ENCODE assay signal across 20 cellular contexts in the genomic region with DNA sequence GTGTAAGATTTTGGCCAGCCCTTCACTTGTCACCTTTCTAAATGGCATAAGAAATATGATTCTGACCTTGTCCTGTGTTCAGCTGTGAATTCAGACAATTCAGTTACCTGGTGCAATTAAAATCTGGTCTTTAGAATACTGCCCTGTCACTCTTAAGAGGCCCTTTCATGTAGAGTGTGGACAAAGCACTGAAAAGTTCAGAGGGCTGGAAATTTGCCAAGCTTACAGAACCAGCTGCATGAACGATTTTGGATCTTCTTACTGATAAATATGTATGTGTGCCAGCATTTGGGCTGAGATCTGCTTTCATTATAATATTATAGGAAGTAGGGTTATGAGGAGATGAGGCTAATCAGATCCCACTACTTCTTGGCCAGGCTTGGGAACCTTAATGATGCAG.
DNase-seq lines count a peak whose midpoint lies in the region; ATAC-seq and TF ChIP-seq lines count a peak whose summit lies in the region.
"Had no signal": no experiment of that assay in that cellular context is flagged by ENCODE, and none has a peak within 500 bp of the region (broad histone marks: within the 10 kb centered on the region; RNA-seq: fewer than 3 reads in every experiment).

No MANE protein-coding gene starts in this region.

- no peak overlapping the region for H3K4me3 Mint-ChIP-seq in MCF 10A (ENCODE audit: unreplicated experiment)
- H3K4me3 Mint-ChIP-seq in progenitor cell of endocrine pancreas (ENCODE audit: low read depth) = no peak overlapping the region
- H3K4me3 Mint-ChIP-seq: activated naive CD8-positive, alpha-beta T cell treated with anti-CD3 and anti-CD28 coated beads, Interleukin-2, amount 50 U/mL, for 24 hours; CD4-positive, alpha-beta T cell; neural progenitor cell; stimulated activated naive CD8-positive, alpha-beta T cell treated with anti-CD3 and anti-CD28 coated beads, Interleukin-15, Interleukin-2, amounts not matched to agents 100 ng/mL and 50 ng/mL, for 24 hours had no signal

- H3K27me3 ChIP-seq in breast epithelium (no peaks in the 10 kb centered on the region), foreskin keratinocyte (no peaks in the 10 kb centered on the region)
- H3K27me3 ChIP-seq: neural progenitor cell, vagina had no signal

- no TSS peak for BruUV-seq in MCF 10A (replicated peaks; lab: Mats Ljungman, UMichigan)

- in situ Hi-C loops in ACHN (cut with HindIII; ENCODE audit: low pct_ligation_motif_present, low pct_unique_long_range_greater_than_20kb, low sequenced_read_pairs) = no loop called here

- CTCF ChIA-PET in MCF 10A (lab: Yijun Ruan, JAX) = interaction anchor here (0.6 to 1.1 kb wide), 3 partner anchors 50 to 87 kb away, joined by 3 read pairs; no protein-coding TSS in a partner anchor

- TF ChIP-seq POLR2A in breast epithelium (IDR thresholded peaks at IDR 0.05) = no peak

- H3K27ac ChIP-seq in breast epithelium (peak overlapping the region in 1 of 2 donors; percentile 49), foreskin keratinocyte (peak overlapping the region; percentile 99), coronary artery (no peak overlapping the region)
- H3K27ac ChIP-seq: heart right ventricle, neural progenitor cell, vagina had no signal

- no peaks in the 10 kb centered on the region for H3K9me3 ChIP-seq in breast epithelium
- H3K9me3 ChIP-seq: vagina had no signal

- H3K36me3 Mint-ChIP-seq in MCF 10A (ENCODE audit: insufficient read depth, unreplicated experiment) (no peaks in the 10 kb centered on the region), progenitor cell of endocrine pancreas (ENCODE audit: insufficient read depth) (peaks cover 2% of the 10 kb centered on the region)
- H3K36me3 Mint-ChIP-seq: neural progenitor cell had no signal

- H3K27me3 Mint-ChIP-seq in MCF 10A (ENCODE audit: insufficient read depth, unreplicated experiment) (no peaks in the 10 kb centered on the region), progenitor cell of endocrine pancreas (no peaks in the 10 kb centered on the region)

- ATAC-seq in foreskin keratinocyte = no peak
- ATAC-seq in GM21619 (IDR thresholded peaks at IDR 0.05; ENCODE audit: unreplicated experiment) = no peak
- ATAC-seq: activated CD4-positive, CD25-positive, alpha-beta regulatory T cell treated with anti-CD3 and anti-CD28 coated beads, Interleukin-2, amount 50 U/mL, for 24 hours; activated naive CD8-positive, alpha-beta T cell treated with anti-CD3 and anti-CD28 coated beads, Interleukin-2, amount 50 U/mL, for 24 hours; heart right ventricle had no signal

- intact Hi-C loops in MCF 10A (cut with micrococcal nuclease) = no loop called here
- intact Hi-C loops in breast epithelium (cut with DNase I; ENCODE audit: low total_unique reads) = no loop called here

- H3K4me3 ChIP-seq in breast epithelium = no peak overlapping the region
- no peak overlapping the region for H3K4me3 ChIP-seq in coronary artery
- H3K4me3 ChIP-seq: heart right ventricle, neural progenitor cell, vagina had no signal

- DNase-seq in MCF 10A (ENCODE audit: unreplicated experiment) (peak; percentile 23), breast epithelium (ENCODE audit: low spot score in 2 of 2) (no peak), NCI-H774 (lab: John Stamatoyannopoulos, UW) (peak; percentile 72), foreskin keratinocyte (no peak), coronary artery (ENCODE audit: low spot score) (no peak), ACHN (no peak), progenitor cell of endocrine pancreas (ENCODE audit: low spot score, unreplicated experiment) (no peak)
- DNase-seq: activated naive CD8-positive, alpha-beta T cell treated with anti-CD3 and anti-CD28 coated beads, Interleukin-2, amount 50 U/mL, for 24 hours; CD4-positive, alpha-beta T cell; heart right ventricle; mesendoderm; NCI-H2081 treated with DMSO at 0.1 percent for 48 hours; SIG-M5; T-helper 2 cell had no signal

- TF ChIP-seq CTCF in MCF 10A (IDR thresholded peaks at IDR 0.05; ENCODE audit: unreplicated experiment) = no peak
- no peak for TF ChIP-seq CTCF in breast epithelium (IDR thresholded peaks at IDR 0.05)
- no peak for TF ChIP-seq CTCF in foreskin keratinocyte (conservative IDR thresholded peaks at IDR 0.05)
- TF ChIP-seq CTCF in coronary artery (IDR thresholded peaks at IDR 0.05) = no peak
- TF ChIP-seq CTCF in progenitor cell of endocrine pancreas (IDR thresholded peaks at IDR 0.05; ENCODE audit: unreplicated experiment) = no peak

- H3K27ac Mint-ChIP-seq in MCF 10A (ENCODE audit: low read depth, unreplicated experiment) (peak overlapping the region; percentile 91), progenitor cell of endocrine pancreas (no peak overlapping the region)
- H3K27ac Mint-ChIP-seq: activated naive CD8-positive, alpha-beta T cell treated with anti-CD3 and anti-CD28 coated beads, Interleukin-2, amount 50 U/mL, for 24 hours; activated T-helper 2 cell treated with anti-CD3 and anti-CD28 coated beads, Interferon-gamma antibody, Interleukin-2, Interleukin-4, amounts not matched to agents 10 μg/mL and 5 μg/mL and 100 μg/mL, durations not matched to agents 14 hours and 24 hours and 36 hours; CD4-positive, alpha-beta T cell; neural progenitor cell; stimulated activated naive CD8-positive, alpha-beta T cell treated with anti-CD3 and anti-CD28 coated beads, Interleukin-15, Interleukin-2, amounts not matched to agents 100 ng/mL and 50 ng/mL, for 24 hours had no signal

- H3K4me1 ChIP-seq in breast epithelium (no peaks in the 10 kb centered on the region), foreskin keratinocyte (peaks cover 36% of the 10 kb centered on the region)
- H3K4me1 ChIP-seq: heart right ventricle, vagina had no signal

- H3K4me1 Mint-ChIP-seq in MCF 10A (ENCODE audit: insufficient read depth, unreplicated experiment) (peaks cover 64% of the 10 kb centered on the region), progenitor cell of endocrine pancreas (ENCODE audit: low read depth) (peaks cover 33% of the 10 kb centered on the region)
- H3K4me1 Mint-ChIP-seq: activated naive CD8-positive, alpha-beta T cell treated with anti-CD3 and anti-CD28 coated beads, Interleukin-2, amount 50 U/mL, for 24 hours had no signal

- no peaks in the 10 kb centered on the region for H3K36me3 ChIP-seq in breast epithelium
- H3K36me3 ChIP-seq: heart right ventricle, neural progenitor cell, vagina had no signal

- POLR2A ChIA-PET in MCF 10A (lab: Yijun Ruan, JAX) = interaction anchor here (0.7 to 3.9 kb wide), 5 partner anchors 8 to 233 kb away, joined by 3 to 29 read pairs (median 3); no protein-coding TSS in a partner anchor

- H3K9me3 Mint-ChIP-seq in MCF 10A (ENCODE audit: unreplicated experiment) = no peaks in the 10 kb centered on the region
- peaks cover 11% of the 10 kb centered on the region for H3K9me3 Mint-ChIP-seq in progenitor cell of endocrine pancreas (ENCODE audit: low read depth)
- H3K9me3 Mint-ChIP-seq: activated naive CD8-positive, alpha-beta T cell treated with anti-CD3 and anti-CD28 coated beads, Interleukin-2, amount 50 U/mL, for 24 hours; activated T-helper 2 cell treated with anti-CD3 and anti-CD28 coated beads, Interferon-gamma antibody, Interleukin-2, Interleukin-4, amounts not matched to agents 10 μg/mL and 5 μg/mL and 100 μg/mL, durations not matched to agents 14 hours and 24 hours and 36 hours; CD4-positive, alpha-beta T cell; stimulated activated naive CD8-positive, alpha-beta T cell treated with anti-CD3 and anti-CD28 coated beads, Interleukin-15, Interleukin-2, amounts not matched to agents 100 ng/mL and 50 ng/mL, for 24 hours had no signal

Comparison
In these comparisons a context has a peak if more than half of its experiments do, and no peak if none do; other contexts are left out.
1. DNase-seq: peak in MCF 10A (single experiment) and NCI-H774 (single experiment); none in breast epithelium (0 of 2), foreskin keratinocyte (0 of 2), coronary artery (single experiment), ACHN (single experiment) and progenitor cell of endocrine pancreas (single experiment).